ENCODE assay signal across 1 cellular context in the genomic region with DNA sequence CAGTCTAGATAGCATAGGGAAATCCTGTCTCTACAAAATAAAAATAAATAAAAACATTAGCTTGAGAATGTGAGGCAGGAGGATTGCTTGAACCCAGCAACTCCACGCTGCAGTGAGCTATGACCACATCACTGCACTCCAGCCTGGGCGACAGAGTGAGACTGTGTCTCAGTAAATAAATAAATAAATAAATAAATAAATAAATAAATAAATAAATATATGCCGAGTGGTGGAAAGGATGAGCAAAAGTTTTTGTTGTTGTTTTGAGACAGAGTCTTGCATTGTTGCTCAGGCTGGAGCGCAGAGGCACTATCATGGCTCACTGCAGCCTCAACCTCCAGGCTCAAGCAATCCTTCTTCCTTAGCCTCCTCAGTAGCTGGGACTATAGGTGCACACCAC.
A peak's percentile ranks its signal among the peaks of the same experiment; 100 is the strongest.
TF ChIP-seq lines count a peak whose summit lies in the region.

No MANE protein-coding gene starts in this region.

TF ChIP-seq in HEK293, 187 proteins besides CTCF, POLR2A, EP300 and RAD21 (continued from another document and continues in another):
- TF ChIP-seq, protein P1, sequence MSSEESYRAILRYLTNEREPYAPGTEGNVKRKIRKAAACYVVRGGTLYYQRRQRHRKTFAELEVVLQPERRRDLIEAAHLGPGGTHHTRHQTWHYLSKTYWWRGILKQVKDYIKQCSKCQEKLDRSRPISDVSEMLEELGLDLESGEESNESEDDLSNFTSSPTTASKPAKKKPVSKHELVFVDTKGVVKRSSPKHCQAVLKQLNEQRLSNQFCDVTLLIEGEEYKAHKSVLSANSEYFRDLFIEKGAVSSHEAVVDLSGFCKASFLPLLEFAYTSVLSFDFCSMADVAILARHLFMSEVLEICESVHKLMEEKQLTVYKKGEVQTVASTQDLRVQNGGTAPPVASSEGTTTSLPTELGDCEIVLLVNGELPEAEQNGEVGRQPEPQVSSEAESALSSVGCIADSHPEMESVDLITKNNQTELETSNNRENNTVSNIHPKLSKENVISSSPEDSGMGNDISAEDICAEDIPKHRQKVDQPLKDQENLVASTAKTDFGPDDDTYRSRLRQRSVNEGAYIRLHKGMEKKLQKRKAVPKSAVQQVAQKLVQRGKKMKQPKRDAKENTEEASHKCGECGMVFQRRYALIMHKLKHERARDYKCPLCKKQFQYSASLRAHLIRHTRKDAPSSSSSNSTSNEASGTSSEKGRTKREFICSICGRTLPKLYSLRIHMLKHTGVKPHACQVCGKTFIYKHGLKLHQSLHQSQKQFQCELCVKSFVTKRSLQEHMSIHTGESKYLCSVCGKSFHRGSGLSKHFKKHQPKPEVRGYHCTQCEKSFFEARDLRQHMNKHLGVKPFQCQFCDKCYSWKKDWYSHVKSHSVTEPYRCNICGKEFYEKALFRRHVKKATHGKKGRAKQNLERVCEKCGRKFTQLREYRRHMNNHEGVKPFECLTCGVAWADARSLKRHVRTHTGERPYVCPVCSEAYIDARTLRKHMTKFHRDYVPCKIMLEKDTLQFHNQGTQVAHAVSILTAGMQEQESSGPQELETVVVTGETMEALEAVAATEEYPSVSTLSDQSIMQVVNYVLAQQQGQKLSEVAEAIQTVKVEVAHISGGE (tag by site-specific recombination; conservative IDR thresholded peaks at IDR 0.05; ENCODE audit: low read depth): peak; percentile 75
- TF ChIP-seq ZEB2 (tag by site-specific recombination; IDR thresholded peaks at IDR 0.05): no peak
- TF ChIP-seq SETDB1 (IDR thresholded peaks at IDR 0.05; ENCODE audit: insufficient read length, low read length): no peak
- TF ChIP-seq ZNF175 (tag by site-specific recombination; IDR thresholded peaks at IDR 0.05): no peak
- no peak for TF ChIP-seq KLF7 (tag by site-specific recombination; IDR thresholded peaks at IDR 0.05; ENCODE audit: borderline replicate concordance)
- TF ChIP-seq ZNF514 (tag by site-specific recombination; IDR thresholded peaks at IDR 0.05): peak; percentile 86; the same call in 1 of the 2 replicates
- no peak for TF ChIP-seq ZNF292 (tag by site-specific recombination; IDR thresholded peaks at IDR 0.05; ENCODE audit: borderline replicate concordance, low read depth)
- TF ChIP-seq ZNF394 (tag by site-specific recombination; IDR thresholded peaks at IDR 0.05; ENCODE audit: borderline replicate concordance): peak; percentile 94
- TF ChIP-seq KLF9 (tag by site-specific recombination; IDR thresholded peaks at IDR 0.05; ENCODE audit: low read depth): no peak
- TF ChIP-seq, protein P2, sequence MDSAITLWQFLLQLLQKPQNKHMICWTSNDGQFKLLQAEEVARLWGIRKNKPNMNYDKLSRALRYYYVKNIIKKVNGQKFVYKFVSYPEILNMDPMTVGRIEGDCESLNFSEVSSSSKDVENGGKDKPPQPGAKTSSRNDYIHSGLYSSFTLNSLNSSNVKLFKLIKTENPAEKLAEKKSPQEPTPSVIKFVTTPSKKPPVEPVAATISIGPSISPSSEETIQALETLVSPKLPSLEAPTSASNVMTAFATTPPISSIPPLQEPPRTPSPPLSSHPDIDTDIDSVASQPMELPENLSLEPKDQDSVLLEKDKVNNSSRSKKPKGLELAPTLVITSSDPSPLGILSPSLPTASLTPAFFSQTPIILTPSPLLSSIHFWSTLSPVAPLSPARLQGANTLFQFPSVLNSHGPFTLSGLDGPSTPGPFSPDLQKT (IDR thresholded peaks at IDR 0.05; ENCODE audit: borderline replicate concordance, low read depth, low read length): no peak
- TF ChIP-seq ZFP3 (tag by site-specific recombination; IDR thresholded peaks at IDR 0.05; ENCODE audit: low read depth): no peak
- TF ChIP-seq REPIN1 (tag by site-specific recombination; IDR thresholded peaks at IDR 0.05; ENCODE audit: low read depth): no peak
- TF ChIP-seq ZNF623 (tag by site-specific recombination; IDR thresholded peaks at IDR 0.05): peak; percentile 71
- no peak for TF ChIP-seq ZNF701 (tag by site-specific recombination; IDR thresholded peaks at IDR 0.05)
- 0 out of 2 replicates have a peak, but pooled peaks have one; percentile 23 for TF ChIP-seq ZNF610 (tag by site-specific recombination; IDR thresholded peaks at IDR 0.05; ENCODE audit: borderline replicate concordance)
- TF ChIP-seq ZNF433 (tag by site-specific recombination; IDR thresholded peaks at IDR 0.05; ENCODE audit: low read depth): peak; percentile 64; the same call in 1 of the 2 replicates
- TF ChIP-seq, protein P3, sequence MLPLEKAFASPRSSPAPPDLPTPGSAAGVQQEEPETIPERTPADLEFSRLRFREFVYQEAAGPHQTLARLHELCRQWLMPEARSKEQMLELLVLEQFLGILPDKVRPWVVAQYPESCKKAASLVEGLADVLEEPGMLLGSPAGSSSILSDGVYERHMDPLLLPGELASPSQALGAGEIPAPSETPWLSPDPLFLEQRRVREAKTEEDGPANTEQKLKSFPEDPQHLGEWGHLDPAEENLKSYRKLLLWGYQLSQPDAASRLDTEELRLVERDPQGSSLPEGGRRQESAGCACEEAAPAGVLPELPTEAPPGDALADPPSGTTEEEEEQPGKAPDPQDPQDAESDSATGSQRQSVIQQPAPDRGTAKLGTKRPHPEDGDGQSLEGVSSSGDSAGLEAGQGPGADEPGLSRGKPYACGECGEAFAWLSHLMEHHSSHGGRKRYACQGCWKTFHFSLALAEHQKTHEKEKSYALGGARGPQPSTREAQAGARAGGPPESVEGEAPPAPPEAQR (tag by site-specific recombination; IDR thresholded peaks at IDR 0.05): no peak
- no peak for TF ChIP-seq ZNF10 (tag by site-specific recombination; IDR thresholded peaks at IDR 0.05)
- TF ChIP-seq, protein P4, sequence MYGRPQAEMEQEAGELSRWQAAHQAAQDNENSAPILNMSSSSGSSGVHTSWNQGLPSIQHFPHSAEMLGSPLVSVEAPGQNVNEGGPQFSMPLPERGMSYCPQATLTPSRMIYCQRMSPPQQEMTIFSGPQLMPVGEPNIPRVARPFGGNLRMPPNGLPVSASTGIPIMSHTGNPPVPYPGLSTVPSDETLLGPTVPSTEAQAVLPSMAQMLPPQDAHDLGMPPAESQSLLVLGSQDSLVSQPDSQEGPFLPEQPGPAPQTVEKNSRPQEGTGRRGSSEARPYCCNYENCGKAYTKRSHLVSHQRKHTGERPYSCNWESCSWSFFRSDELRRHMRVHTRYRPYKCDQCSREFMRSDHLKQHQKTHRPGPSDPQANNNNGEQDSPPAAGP (tag by site-specific recombination; IDR thresholded peaks at IDR 0.05): no peak
- TF ChIP-seq, protein P5, sequence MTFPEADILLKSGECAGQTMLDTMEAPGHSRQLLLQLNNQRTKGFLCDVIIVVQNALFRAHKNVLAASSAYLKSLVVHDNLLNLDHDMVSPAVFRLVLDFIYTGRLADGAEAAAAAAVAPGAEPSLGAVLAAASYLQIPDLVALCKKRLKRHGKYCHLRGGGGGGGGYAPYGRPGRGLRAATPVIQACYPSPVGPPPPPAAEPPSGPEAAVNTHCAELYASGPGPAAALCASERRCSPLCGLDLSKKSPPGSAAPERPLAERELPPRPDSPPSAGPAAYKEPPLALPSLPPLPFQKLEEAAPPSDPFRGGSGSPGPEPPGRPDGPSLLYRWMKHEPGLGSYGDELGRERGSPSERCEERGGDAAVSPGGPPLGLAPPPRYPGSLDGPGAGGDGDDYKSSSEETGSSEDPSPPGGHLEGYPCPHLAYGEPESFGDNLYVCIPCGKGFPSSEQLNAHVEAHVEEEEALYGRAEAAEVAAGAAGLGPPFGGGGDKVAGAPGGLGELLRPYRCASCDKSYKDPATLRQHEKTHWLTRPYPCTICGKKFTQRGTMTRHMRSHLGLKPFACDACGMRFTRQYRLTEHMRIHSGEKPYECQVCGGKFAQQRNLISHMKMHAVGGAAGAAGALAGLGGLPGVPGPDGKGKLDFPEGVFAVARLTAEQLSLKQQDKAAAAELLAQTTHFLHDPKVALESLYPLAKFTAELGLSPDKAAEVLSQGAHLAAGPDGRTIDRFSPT (tag by site-specific recombination; IDR thresholded peaks at IDR 0.05): no peak
- TF ChIP-seq ZNF121 (tag by site-specific recombination; IDR thresholded peaks at IDR 0.05): 0 out of 2 replicates have a peak, but pooled peaks have one; percentile 29
- no peak for TF ChIP-seq ZNF658 (tag by site-specific recombination; IDR thresholded peaks at IDR 0.05)
- TF ChIP-seq, protein P6, sequence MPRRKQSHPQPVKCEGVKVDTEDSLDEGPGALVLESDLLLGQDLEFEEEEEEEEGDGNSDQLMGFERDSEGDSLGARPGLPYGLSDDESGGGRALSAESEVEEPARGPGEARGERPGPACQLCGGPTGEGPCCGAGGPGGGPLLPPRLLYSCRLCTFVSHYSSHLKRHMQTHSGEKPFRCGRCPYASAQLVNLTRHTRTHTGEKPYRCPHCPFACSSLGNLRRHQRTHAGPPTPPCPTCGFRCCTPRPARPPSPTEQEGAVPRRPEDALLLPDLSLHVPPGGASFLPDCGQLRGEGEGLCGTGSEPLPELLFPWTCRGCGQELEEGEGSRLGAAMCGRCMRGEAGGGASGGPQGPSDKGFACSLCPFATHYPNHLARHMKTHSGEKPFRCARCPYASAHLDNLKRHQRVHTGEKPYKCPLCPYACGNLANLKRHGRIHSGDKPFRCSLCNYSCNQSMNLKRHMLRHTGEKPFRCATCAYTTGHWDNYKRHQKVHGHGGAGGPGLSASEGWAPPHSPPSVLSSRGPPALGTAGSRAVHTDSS (tag by site-specific recombination; IDR thresholded peaks at IDR 0.05): no peak
- no peak for TF ChIP-seq OSR2 (tag by site-specific recombination; IDR thresholded peaks at IDR 0.05)
- no peak for TF ChIP-seq ZNF2 (tag by site-specific recombination; IDR thresholded peaks at IDR 0.05)
- TF ChIP-seq ZNF223 (tag by site-specific recombination; IDR thresholded peaks at IDR 0.05): peak; percentile 54; the same call in 1 of the 2 replicates
- TF ChIP-seq ZNF76 (tag by site-specific recombination; IDR thresholded peaks at IDR 0.05; ENCODE audit: borderline replicate concordance, low read depth): no peak
- 0 out of 2 replicates have a peak, but pooled peaks have one; percentile 38 for TF ChIP-seq RBAK (tag by site-specific recombination; IDR thresholded peaks at IDR 0.05)
- TF ChIP-seq MEIS1 (CRISPR knock-in tag; IDR thresholded peaks at IDR 0.05; ENCODE audit: borderline replicate concordance): no peak
- TF ChIP-seq, protein P7, sequence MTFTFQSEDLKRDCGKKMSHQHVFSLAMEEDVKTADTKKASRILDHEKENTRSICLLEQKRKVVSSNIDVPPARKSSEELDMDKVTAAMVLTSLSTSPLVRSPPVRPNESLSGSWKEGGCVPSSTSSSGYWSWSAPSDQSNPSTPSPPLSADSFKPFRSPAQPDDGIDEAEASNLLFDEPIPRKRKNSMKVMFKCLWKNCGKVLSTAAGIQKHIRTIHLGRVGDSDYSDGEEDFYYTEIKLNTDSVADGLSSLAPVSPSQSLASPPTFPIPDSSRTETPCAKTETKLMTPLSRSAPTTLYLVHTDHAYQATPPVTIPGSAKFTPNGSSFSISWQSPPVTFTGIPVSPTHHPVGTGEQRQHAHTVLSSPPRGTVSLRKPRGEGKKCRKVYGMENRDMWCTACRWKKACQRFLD (tag by site-specific recombination; IDR thresholded peaks at IDR 0.05): no peak
- no peak for TF ChIP-seq GLIS2 (tag by site-specific recombination; IDR thresholded peaks at IDR 0.05)
- TF ChIP-seq, protein P8, sequence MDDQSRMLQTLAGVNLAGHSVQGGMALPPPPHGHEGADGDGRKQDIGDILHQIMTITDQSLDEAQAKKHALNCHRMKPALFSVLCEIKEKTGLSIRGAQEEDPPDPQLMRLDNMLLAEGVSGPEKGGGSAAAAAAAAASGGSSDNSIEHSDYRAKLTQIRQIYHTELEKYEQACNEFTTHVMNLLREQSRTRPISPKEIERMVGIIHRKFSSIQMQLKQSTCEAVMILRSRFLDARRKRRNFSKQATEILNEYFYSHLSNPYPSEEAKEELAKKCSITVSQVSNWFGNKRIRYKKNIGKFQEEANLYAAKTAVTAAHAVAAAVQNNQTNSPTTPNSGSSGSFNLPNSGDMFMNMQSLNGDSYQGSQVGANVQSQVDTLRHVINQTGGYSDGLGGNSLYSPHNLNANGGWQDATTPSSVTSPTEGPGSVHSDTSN (CRISPR knock-in tag; IDR thresholded peaks at IDR 0.05): no peak
- TF ChIP-seq ZNF133 (tag by site-specific recombination; IDR thresholded peaks at IDR 0.05): no peak
- TF ChIP-seq, protein P9, sequence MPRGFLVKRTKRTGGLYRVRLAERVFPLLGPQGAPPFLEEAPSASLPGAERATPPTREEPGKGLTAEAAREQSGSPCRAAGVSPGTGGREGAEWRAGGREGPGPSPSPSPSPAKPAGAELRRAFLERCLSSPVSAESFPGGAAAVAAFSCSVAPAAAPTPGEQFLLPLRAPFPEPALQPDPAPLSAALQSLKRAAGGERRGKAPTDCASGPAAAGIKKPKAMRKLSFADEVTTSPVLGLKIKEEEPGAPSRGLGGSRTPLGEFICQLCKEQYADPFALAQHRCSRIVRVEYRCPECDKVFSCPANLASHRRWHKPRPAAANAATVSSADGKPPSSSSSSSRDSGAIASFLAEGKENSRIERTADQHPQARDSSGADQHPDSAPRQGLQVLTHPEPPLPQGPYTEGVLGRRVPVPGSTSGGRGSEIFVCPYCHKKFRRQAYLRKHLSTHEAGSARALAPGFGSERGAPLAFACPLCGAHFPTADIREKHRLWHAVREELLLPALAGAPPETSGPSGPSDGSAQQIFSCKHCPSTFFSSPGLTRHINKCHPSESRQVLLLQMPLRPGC (tag by site-specific recombination; IDR thresholded peaks at IDR 0.05): no peak
- TF ChIP-seq BCL11A (tag by site-specific recombination; IDR thresholded peaks at IDR 0.05; ENCODE audit: low read depth): no peak
- TF ChIP-seq ZNF792 (tag by site-specific recombination; IDR thresholded peaks at IDR 0.05): no peak
- TF ChIP-seq TCF7L2 (IDR thresholded peaks at IDR 0.05; ENCODE audit: borderline replicate concordance, low read depth, low read length): no peak
- TF ChIP-seq YY2 (tag by site-specific recombination; IDR thresholded peaks at IDR 0.05): no peak
- TF ChIP-seq ZFP69B (tag by site-specific recombination; IDR thresholded peaks at IDR 0.05): no peak
- no peak for TF ChIP-seq ZNF239 (tag by site-specific recombination; IDR thresholded peaks at IDR 0.05)
- peak; percentile 87 for TF ChIP-seq ZNF555 (tag by site-specific recombination; conservative IDR thresholded peaks at IDR 0.05)
- TF ChIP-seq ZNF785 (tag by site-specific recombination; IDR thresholded peaks at IDR 0.05): no peak
- TF ChIP-seq, protein P10, sequence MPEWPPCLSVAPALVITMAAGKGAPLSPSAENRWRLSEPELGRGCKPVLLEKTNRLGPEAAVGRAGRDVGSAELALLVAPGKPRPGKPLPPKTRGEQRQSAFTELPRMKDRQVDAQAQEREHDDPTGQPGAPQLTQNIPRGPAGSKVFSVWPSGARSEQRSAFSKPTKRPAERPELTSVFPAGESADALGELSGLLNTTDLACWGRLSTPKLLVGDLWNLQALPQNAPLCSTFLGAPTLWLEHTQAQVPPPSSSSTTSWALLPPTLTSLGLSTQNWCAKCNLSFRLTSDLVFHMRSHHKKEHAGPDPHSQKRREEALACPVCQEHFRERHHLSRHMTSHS (tag by site-specific recombination; IDR thresholded peaks at IDR 0.05): no peak
- no peak for TF ChIP-seq ZNF335 (tag by site-specific recombination; conservative IDR thresholded peaks at IDR 0.05)
- TF ChIP-seq ZNF146 (tag by site-specific recombination; IDR thresholded peaks at IDR 0.05): no peak
- TF ChIP-seq ZBTB8A (tag by site-specific recombination; IDR thresholded peaks at IDR 0.05): peak; percentile 73
- TF ChIP-seq, protein P11, sequence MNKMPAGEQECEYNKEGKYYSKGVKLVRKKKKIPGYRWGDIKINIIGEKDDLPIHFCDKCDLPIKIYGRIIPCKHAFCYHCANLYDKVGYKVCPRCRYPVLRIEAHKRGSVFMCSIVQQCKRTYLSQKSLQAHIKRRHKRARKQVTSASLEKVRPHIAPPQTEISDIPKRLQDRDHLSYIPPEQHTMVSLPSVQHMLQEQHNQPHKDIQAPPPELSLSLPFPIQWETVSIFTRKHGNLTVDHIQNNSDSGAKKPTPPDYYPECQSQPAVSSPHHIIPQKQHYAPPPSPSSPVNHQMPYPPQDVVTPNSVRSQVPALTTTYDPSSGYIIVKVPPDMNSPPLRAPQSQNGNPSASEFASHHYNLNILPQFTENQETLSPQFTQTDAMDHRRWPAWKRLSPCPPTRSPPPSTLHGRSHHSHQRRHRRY (tag by site-specific recombination; IDR thresholded peaks at IDR 0.05): no peak
